20 cellular contexts compared by ENCODE assay signal in genomic region chr6:163240556-163240955, GRCh38.
DNase-seq lines count a peak whose midpoint lies in the region; ATAC-seq and TF ChIP-seq lines count a peak whose summit lies in the region.
"Had no signal": no experiment of that assay in that cellular context is flagged by ENCODE, and none has a peak within 500 bp of the region (broad histone marks: within the 10 kb centered on the region; RNA-seq: fewer than 3 reads in every experiment).

No MANE protein-coding gene starts in this region.

- no peak for TF ChIP-seq RAD21 in SK-N-SH (IDR thresholded peaks at IDR 0.05; ENCODE audit: low read length)

- intact Hi-C loops in esophagus muscularis mucosa (cut with DNase I): no loop called here

- TF ChIP-seq POLR2A in esophagus muscularis mucosa (IDR thresholded peaks at IDR 0.05; ENCODE audit: low read depth): no peak

- H3K36me3 ChIP-seq in esophagus muscularis mucosa (no peaks in the 10 kb centered on the region), SK-N-SH (replicated peaks in 1 of 2; ENCODE audit: control insufficient read depth in 1 of 2, insufficient read depth in 2 of 2, low read length in 1 of 2) (no peaks in the 10 kb centered on the region)
- H3K36me3 ChIP-seq: BLaER1 had no signal

- H3K27ac ChIP-seq in cingulate gyrus (ENCODE audit: low read depth, low read length): peak overlapping the region; percentile 96
- H3K27ac ChIP-seq in esophagus muscularis mucosa (replicated peaks in 1 of 4): no peak overlapping the region
- H3K27ac ChIP-seq in substantia nigra (ENCODE audit: low read depth, low read length, poor library complexity, severe bottlenecking): peak overlapping the region; percentile 94
- no peak overlapping the region for H3K27ac ChIP-seq in SK-N-SH (ENCODE audit: low read depth in 2 of 2, low read length in 1 of 2)
- H3K27ac ChIP-seq: 22Rv1, BLaER1, C4-2B, GM23248 had no signal

- TF ChIP-seq CTCF in WTC11 (IDR thresholded peaks at IDR 0.05) (no peak), esophagus muscularis mucosa (IDR thresholded peaks at IDR 0.05) (no peak), SK-N-SH (IDR thresholded peaks at IDR 0.05) (no peak)

- DNase-seq in WTC11 (ENCODE audit: low spot score): no peak
- DNase-seq in esophagus muscularis mucosa (ENCODE audit: extremely low spot score): peak; percentile 70
- DNase-seq in substantia nigra (lab: John Stamatoyannopoulos, UW): no peak
- DNase-seq in SK-N-SH: no peak
- DNase-seq in stimulated activated naive CD8-positive, alpha-beta T cell treated with anti-CD3 and anti-CD28 coated beads, Interleukin-15, amount 100 ng/mL, for 72 hours: no peak
- DNase-seq in NAMALWA (ENCODE audit: low spot score): no peak
- DNase-seq in activated gamma-delta T cell treated with Interleukin-2 at 50 U/mL for 16 hours: no peak
- DNase-seq: Caco-2; CD4-positive, CD25-positive, alpha-beta regulatory T cell; CD8-positive, alpha-beta T cell; DMS153; DND-41; GM23248; H9 had no signal

- H2AFZ ChIP-seq in SK-N-SH (ENCODE audit: low read depth): no peak overlapping the region
- H2AFZ ChIP-seq: GM23248 had no signal

- H3K27me3 ChIP-seq in esophagus muscularis mucosa (no peaks in the 10 kb centered on the region), SK-N-SH (ENCODE audit: insufficient read depth) (no peaks in the 10 kb centered on the region)
- H3K27me3 ChIP-seq: BLaER1 had no signal

- no peaks in the 10 kb centered on the region for H3K9me2 ChIP-seq in SK-N-SH

- 94% methylated on average over 17 of the region's 17 CpGs for WGBS in esophagus muscularis mucosa
- 84% methylated on average over 16 of the region's 17 CpGs for WGBS in SK-N-SH (ENCODE audit: low lambda C conversion rate)

- no peaks in the 10 kb centered on the region for H3K36me3 Mint-ChIP-seq in WTC11
- H3K36me3 Mint-ChIP-seq: CD4-positive, CD25-positive, alpha-beta regulatory T cell; CD8-positive, alpha-beta T cell had no signal

- peaks cover under 1% of the 10 kb centered on the region; the same call in 1 of the 2 replicates for H3K9me3 Mint-ChIP-seq in WTC11
- H3K9me3 Mint-ChIP-seq in stimulated activated naive CD8-positive, alpha-beta T cell treated with anti-CD3 and anti-CD28 coated beads, Interleukin-15, amount 100 ng/mL, for 72 hours: no peaks in the 10 kb centered on the region
- H3K9me3 Mint-ChIP-seq: CD8-positive, alpha-beta T cell; H9 had no signal

- H3K4me1 ChIP-seq in esophagus muscularis mucosa (no peaks in the 10 kb centered on the region), SK-N-SH (ENCODE audit: control insufficient read depth in 1 of 2, insufficient read depth in 2 of 2, low read depth in 1 of 2, low read length in 1 of 2) (peaks cover 0 to 3% of the 10 kb centered on the region in 2 experiments; a peak in 1 of 4 replicates)
- H3K4me1 ChIP-seq: BLaER1, Caco-2 had no signal

- no peak overlapping the region for H3K4me3 Mint-ChIP-seq in WTC11
- H3K4me3 Mint-ChIP-seq in stimulated activated naive CD8-positive, alpha-beta T cell treated with anti-CD3 and anti-CD28 coated beads, Interleukin-15, amount 100 ng/mL, for 72 hours: no peak overlapping the region
- H3K4me3 Mint-ChIP-seq: B cell; CD4-positive, CD25-positive, alpha-beta regulatory T cell; CD8-positive, alpha-beta T cell; H9 had no signal

- H3K27me3 Mint-ChIP-seq in WTC11 (ENCODE audit: low read depth): no peaks in the 10 kb centered on the region
- H3K27me3 Mint-ChIP-seq in stimulated activated naive CD8-positive, alpha-beta T cell treated with anti-CD3 and anti-CD28 coated beads, Interleukin-15, amount 100 ng/mL, for 72 hours: peaks cover 38% of the 10 kb centered on the region

- no peak overlapping the region for H3K27ac Mint-ChIP-seq in WTC11
- H3K27ac Mint-ChIP-seq in stimulated activated naive CD8-positive, alpha-beta T cell treated with anti-CD3 and anti-CD28 coated beads, Interleukin-15, amount 100 ng/mL, for 72 hours: no peak overlapping the region
- H3K27ac Mint-ChIP-seq: B cell; CD4-positive, CD25-positive, alpha-beta regulatory T cell; CD8-positive, alpha-beta T cell had no signal

- no peaks in the 10 kb centered on the region for H3K79me2 ChIP-seq in SK-N-SH (ENCODE audit: insufficient read depth)

- POLR2A ChIA-PET in WTC11 (lab: Charles Lee) (no interaction called here), SK-N-SH (lab: Yijun Ruan, JAX) (no interaction called here)

- H3K4me3 ChIP-seq in esophagus muscularis mucosa: no peak overlapping the region
- no peak overlapping the region for H3K4me3 ChIP-seq in SK-N-SH (ENCODE audit: low read depth in 2 of 2, low read length in 1 of 2)
- H3K4me3 ChIP-seq: BLaER1, GM23248 had no signal

- no peak overlapping the region for H3K9ac ChIP-seq in SK-N-SH
- H3K9ac ChIP-seq: BLaER1, GM23248 had no signal

- H3K9me3 ChIP-seq in esophagus muscularis mucosa (no peaks in the 10 kb centered on the region), SK-N-SH (no peaks in the 10 kb centered on the region)
- H3K9me3 ChIP-seq: BLaER1, Caco-2 had no signal

- H3K4me2 ChIP-seq in SK-N-SH: no peak overlapping the region
- H3K4me2 ChIP-seq: BLaER1 had no signal

- TF ChIP-seq EP300 in esophagus muscularis mucosa (IDR thresholded peaks at IDR 0.05) (no peak), SK-N-SH (IDR thresholded peaks at IDR 0.05; ENCODE audit: borderline replicate concordance in 1 of 2, low read depth in 1 of 2, low read length in 1 of 2) (no peak)

- no peak for ATAC-seq in WTC11
- ATAC-seq in stimulated activated naive CD8-positive, alpha-beta T cell treated with anti-CD3 and anti-CD28 coated beads, Interleukin-15, amount 100 ng/mL, for 72 hours: no peak
- ATAC-seq: CD8-positive, alpha-beta T cell; HCT116 had no signal

- H3F3A ChIP-seq in SK-N-SH (replicated peaks; ENCODE audit: insufficient read depth): no peaks in the 10 kb centered on the region

- CTCF ChIA-PET in WTC11 (lab: Charles Lee) (no interaction called here), SK-N-SH (lab: Yijun Ruan, JAX) (no interaction called here)

- peaks cover 34% of the 10 kb centered on the region for H3K4me1 Mint-ChIP-seq in WTC11
- H3K4me1 Mint-ChIP-seq in stimulated activated naive CD8-positive, alpha-beta T cell treated with anti-CD3 and anti-CD28 coated beads, Interleukin-15, amount 100 ng/mL, for 72 hours: no peaks in the 10 kb centered on the region
- H3K4me1 Mint-ChIP-seq: B cell; CD4-positive, CD25-positive, alpha-beta regulatory T cell had no signal

- no peaks in the 10 kb centered on the region for H4K20me1 ChIP-seq in SK-N-SH (ENCODE audit: insufficient read depth)
- H4K20me1 ChIP-seq: BLaER1 had no signal

TF ChIP-seq in WTC11, 78 proteins besides CTCF, POLR2A, EP300 and RAD21 (continues in another document):
- TF ChIP-seq PRDM15 (CRISPR knock-in tag; IDR thresholded peaks at IDR 0.05): 0 out of 2 replicates have a peak, but pooled peaks have one; percentile 45

TF ChIP-seq in SK-N-SH, 30 proteins besides CTCF, POLR2A, EP300 and RAD21:
- no peak for TF ChIP-seq SMC3 (IDR thresholded peaks at IDR 0.05; ENCODE audit: low read depth, low read length)
- no peak for TF ChIP-seq GATA2 (CRISPR knock-in tag; IDR thresholded peaks at IDR 0.05)
- no peak for TF ChIP-seq MXI1 (IDR thresholded peaks at IDR 0.05; ENCODE audit: low read depth, low read length)
- no peak for TF ChIP-seq PBX3 (IDR thresholded peaks at IDR 0.05)
- no peak for TF ChIP-seq MAX (IDR thresholded peaks at IDR 0.05; ENCODE audit: low read depth)
- TF ChIP-seq NFIC (IDR thresholded peaks at IDR 0.05; ENCODE audit: borderline replicate concordance): no peak
- TF ChIP-seq RFX5 (IDR thresholded peaks at IDR 0.05; ENCODE audit: low read length): no peak
- TF ChIP-seq RXRA (IDR thresholded peaks at IDR 0.05; ENCODE audit: borderline replicate concordance, low read depth): no peak
- no peak for TF ChIP-seq FOSL2 (IDR thresholded peaks at IDR 0.05; ENCODE audit: borderline replicate concordance, low read depth)
- TF ChIP-seq ELF1 (IDR thresholded peaks at IDR 0.05): no peak

Comparison
In these comparisons a context has a peak if more than half of its experiments do, and no peak if none do; other contexts are left out.
1. H3K27ac ChIP-seq: peak in cingulate gyrus (single experiment) and substantia nigra (single experiment); none in esophagus muscularis mucosa (0 of 4) and SK-N-SH (0 of 2).